Comparison of ENCODE assay signal across 29 cellular contexts in genomic region chr7:2786607-2787116, GRCh38.
"Had no signal": no experiment of that assay in that cellular context is flagged by ENCODE, and none has a peak within 500 bp of the region (broad histone marks: within the 10 kb centered on the region; RNA-seq: fewer than 3 reads in every experiment).

No MANE protein-coding gene starts in this region.

- H3K27ac Mint-ChIP-seq: activated CD4-positive, alpha-beta memory T cell treated with anti-CD3 and anti-CD28 coated beads for 36 hours; activated CD4-positive, alpha-beta T cell treated with anti-CD3 and anti-CD28 coated beads, Interleukin-2, amount 10 ng/mL, durations not matched to agents 24 days and 14 days; activated naive CD4-positive, alpha-beta T cell treated with anti-CD3 and anti-CD28 coated beads, Interleukin-2, amount 50 U/mL, for 24 hours; activated naive CD8-positive, alpha-beta T cell treated with anti-CD3 and anti-CD28 coated beads, Interleukin-2, amount 50 U/mL, for 24 hours; activated T-helper 17 cell treated with anti-CD3 and anti-CD28 coated beads, Interleukin-2, amount 50 U/mL, for 72 hours; naive thymus-derived CD4-positive, alpha-beta T cell; stimulated activated naive CD8-positive, alpha-beta T cell treated with anti-CD3 and anti-CD28 coated beads, Interleukin-15, Interleukin-2, amounts not matched to agents 100 ng/mL and 50 ng/mL, for 24 hours had no signal

- FAIRE-seq: endometrium, frontal cortex, islet of Langerhans had no signal

- H3K27me3 Mint-ChIP-seq: activated CD4-positive, alpha-beta memory T cell treated with anti-CD3 and anti-CD28 coated beads for 36 hours; activated CD4-positive, alpha-beta T cell treated with anti-CD3 and anti-CD28 coated beads, Interleukin-2, amount 10 ng/mL, durations not matched to agents 24 days and 14 days; activated naive CD4-positive, alpha-beta T cell treated with anti-CD3 and anti-CD28 coated beads, Interleukin-2, amount 50 U/mL, for 24 hours; activated naive CD8-positive, alpha-beta T cell treated with anti-CD3 and anti-CD28 coated beads, Interleukin-2, amount 50 U/mL, for 24 hours; activated T-helper 17 cell treated with anti-CD3 and anti-CD28 coated beads, Interleukin-2, amount 50 U/mL, for 72 hours; naive thymus-derived CD4-positive, alpha-beta T cell; stimulated activated naive CD8-positive, alpha-beta T cell treated with anti-CD3 and anti-CD28 coated beads, Interleukin-15, Interleukin-2, amounts not matched to agents 100 ng/mL and 50 ng/mL, for 24 hours had no signal

- H3K9me3 ChIP-seq: esophagus squamous epithelium, left lung, right atrium auricular region, upper lobe of left lung, vagina had no signal

- H3K27me3 ChIP-seq: esophagus squamous epithelium, left lung, right atrium auricular region, upper lobe of left lung, vagina had no signal

- ATAC-seq: activated naive CD8-positive, alpha-beta T cell treated with anti-CD3 and anti-CD28 coated beads, Interleukin-2, amount 50 U/mL, for 24 hours; activated T-cell treated with anti-CD3 and anti-CD28 coated beads, Interleukin-2, amount 50 U/mL, for 4 hours; activated T-helper 17 cell treated with anti-CD3 and anti-CD28 coated beads, Interleukin-2, amount 50 U/mL, for 72 hours; left lung had no signal

- H3K4me3 ChIP-seq: esophagus squamous epithelium, left lung, lung, right atrium auricular region, upper lobe of left lung, vagina had no signal

- H3K4me3 Mint-ChIP-seq: activated CD4-positive, alpha-beta memory T cell treated with anti-CD3 and anti-CD28 coated beads for 36 hours; activated CD4-positive, alpha-beta T cell treated with anti-CD3 and anti-CD28 coated beads, Interleukin-2, amount 10 ng/mL, durations not matched to agents 24 days and 14 days; activated naive CD4-positive, alpha-beta T cell treated with anti-CD3 and anti-CD28 coated beads, Interleukin-2, amount 50 U/mL, for 24 hours; activated naive CD8-positive, alpha-beta T cell treated with anti-CD3 and anti-CD28 coated beads, Interleukin-2, amount 50 U/mL, for 24 hours; activated T-cell treated with anti-CD3 and anti-CD28 coated beads, Interleukin-2, amount 50 U/mL, for 4 hours; activated T-helper 17 cell treated with anti-CD3 and anti-CD28 coated beads, Interleukin-2, amount 50 U/mL, for 72 hours; naive thymus-derived CD4-positive, alpha-beta T cell; neural crest cell; stimulated activated naive CD8-positive, alpha-beta T cell treated with anti-CD3 and anti-CD28 coated beads, Interleukin-15, Interleukin-2, amounts not matched to agents 100 ng/mL and 50 ng/mL, for 24 hours had no signal

- H3K27ac ChIP-seq: epithelial cell of prostate, esophagus squamous epithelium, left lung, upper lobe of left lung, vagina had no signal

- DNase-seq: activated CD4-positive, alpha-beta memory T cell treated with anti-CD3 and anti-CD28 coated beads for 36 hours; activated CD4-positive, alpha-beta T cell treated with anti-CD3 and anti-CD28 coated beads, Interleukin-2, amount 10 ng/mL, durations not matched to agents 24 days and 14 days; activated CD4-positive, CD25-positive, alpha-beta regulatory T cell treated with anti-CD3 and anti-CD28 coated beads, Interleukin-2, amount 50 U/mL, for 72 hours; activated CD8-positive, alpha-beta memory T cell treated with anti-CD3 and anti-CD28 coated beads, Interleukin-2, amount 50 U/mL, for 48 hours; activated gamma-delta T cell treated with Interleukin-2 at 50 U/mL for 16 hours; activated naive CD8-positive, alpha-beta T cell treated with anti-CD3 and anti-CD28 coated beads, Interleukin-2, amount 50 U/mL, for 24 hours; activated T-cell treated with anti-CD3 and anti-CD28 coated beads, Interleukin-2, amount 50 U/mL, for 4 hours; amygdala; central memory CD4-positive, alpha-beta T cell; dermis blood vessel endothelial cell; effector CD4-positive, alpha-beta T cell; esophagus squamous epithelium; left lung; naive thymus-derived CD4-positive, alpha-beta T cell; occipital lobe; stimulated activated CD4-positive, alpha-beta T cell treated with anti-CD3 and anti-CD28 coated beads, Interleukin-2, amount 100 ng/mL, for 48 hours; T-helper 2 cell; upper lobe of left lung had no signal

- H3K9me3 Mint-ChIP-seq: activated CD4-positive, alpha-beta memory T cell treated with anti-CD3 and anti-CD28 coated beads for 36 hours; activated CD4-positive, alpha-beta T cell treated with anti-CD3 and anti-CD28 coated beads, Interleukin-2, amount 10 ng/mL, durations not matched to agents 24 days and 14 days; activated naive CD4-positive, alpha-beta T cell treated with anti-CD3 and anti-CD28 coated beads, Interleukin-2, amount 50 U/mL, for 24 hours; activated T-cell treated with anti-CD3 and anti-CD28 coated beads, Interleukin-2, amount 50 U/mL, for 4 hours; activated T-helper 17 cell treated with anti-CD3 and anti-CD28 coated beads, Interleukin-2, amount 50 U/mL, for 72 hours; neural crest cell; stimulated activated naive CD8-positive, alpha-beta T cell treated with anti-CD3 and anti-CD28 coated beads, Interleukin-15, Interleukin-2, amounts not matched to agents 100 ng/mL and 50 ng/mL, for 24 hours had no signal

- H3K4me1 Mint-ChIP-seq: neural crest cell had no signal
